In the genomic region with DNA sequence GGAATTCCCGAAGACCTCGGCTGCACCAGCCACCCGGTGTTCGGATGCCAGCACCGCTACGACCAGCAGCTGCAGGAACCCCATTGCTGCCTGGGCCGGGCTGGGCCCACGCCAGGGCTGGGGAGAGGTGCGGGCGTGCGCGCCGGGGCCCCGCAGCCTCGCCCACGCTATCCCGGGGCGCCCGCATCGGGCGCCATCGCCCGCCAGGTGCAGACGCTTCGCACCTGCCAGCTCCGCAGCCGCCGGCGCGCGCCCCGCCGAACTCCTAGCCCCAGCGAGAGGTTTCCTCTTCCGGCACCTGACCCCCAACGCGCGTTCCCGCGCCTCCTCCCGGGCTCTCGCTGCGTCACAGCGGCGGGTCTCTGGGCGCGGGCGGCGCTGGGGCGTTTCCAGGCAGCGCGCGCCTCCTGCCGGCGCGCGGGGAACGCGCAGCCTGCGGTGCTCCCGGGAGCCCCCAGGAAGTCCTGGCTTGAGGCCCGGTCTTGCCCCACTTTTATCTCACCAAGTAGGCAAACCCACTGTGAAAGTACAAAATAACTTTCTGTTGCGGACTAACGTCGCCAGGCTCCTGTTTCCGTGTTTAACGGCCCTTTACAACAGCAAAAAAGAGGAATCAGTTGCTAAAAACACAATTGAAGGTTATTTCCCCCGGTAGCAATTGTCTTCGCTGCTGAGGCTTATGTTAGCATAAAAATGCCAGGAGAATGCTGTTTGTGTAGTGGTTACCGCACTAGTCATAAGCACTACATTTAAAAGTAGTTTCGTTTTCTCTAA, we compare ENCODE assay signal across 8 cellular contexts. TPM values are rescaled to one million over a fixed set of nuclear protein-coding genes. Genes with fewer than 3 reads are reported as not detected.
DNase-seq lines count a peak whose midpoint lies in the region; ATAC-seq and TF ChIP-seq lines count a peak whose summit lies in the region.

A gene with protein sequence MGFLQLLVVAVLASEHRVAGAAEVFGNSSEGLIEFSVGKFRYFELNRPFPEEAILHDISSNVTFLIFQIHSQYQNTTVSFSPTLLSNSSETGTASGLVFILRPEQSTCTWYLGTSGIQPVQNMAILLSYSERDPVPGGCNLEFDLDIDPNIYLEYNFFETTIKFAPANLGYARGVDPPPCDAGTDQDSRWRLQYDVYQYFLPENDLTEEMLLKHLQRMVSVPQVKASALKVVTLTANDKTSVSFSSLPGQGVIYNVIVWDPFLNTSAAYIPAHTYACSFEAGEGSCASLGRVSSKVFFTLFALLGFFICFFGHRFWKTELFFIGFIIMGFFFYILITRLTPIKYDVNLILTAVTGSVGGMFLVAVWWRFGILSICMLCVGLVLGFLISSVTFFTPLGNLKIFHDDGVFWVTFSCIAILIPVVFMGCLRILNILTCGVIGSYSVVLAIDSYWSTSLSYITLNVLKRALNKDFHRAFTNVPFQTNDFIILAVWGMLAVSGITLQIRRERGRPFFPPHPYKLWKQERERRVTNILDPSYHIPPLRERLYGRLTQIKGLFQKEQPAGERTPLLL (minus strand): TSS at position 300 of the 774 bp plus-strand sequence. CDS start 216 bp downstream, at position 84.

- no peaks in the 10 kb centered on the region for H3K36me3 ChIP-seq in fibroblast of lung (ENCODE audit: control insufficient read depth, insufficient read depth, low read length)
- no peaks in the 10 kb centered on the region for H3K36me3 ChIP-seq in naive thymus-derived CD4-positive, alpha-beta T cell (ENCODE audit: control insufficient read depth in 2 of 3, insufficient read depth in 3 of 3, low read length in 3 of 3)

- H3K4me3 Mint-ChIP-seq in activated T-helper 1 cell treated with anti-CD3 and anti-CD28 coated beads, Interleukin-12 subunit alpha, Interleukin-12 subunit beta, Interleukin-2, Interleukin-4 antibody, amounts not matched to agents 30 ng/mL and 10 ng/mL and 1 ng/mL, durations not matched to agents 14 hours and 24 hours and 36 hours, result peak within 1 kb of the TSS; percentile 91
- H3K4me3 Mint-ChIP-seq in naive thymus-derived CD4-positive, alpha-beta T cell, result peak within 1 kb of the TSS; percentile 80 to 97 (median 94)
- H3K4me3 Mint-ChIP-seq in stimulated activated naive B cell treated with anti-CD40 and anti-IgM and Interleukin-4, amounts not matched to agents 10 μg/mL and 1 μg/mL and 100 μg/mL, for 72 hours, result peak within 1 kb of the TSS; percentile 93 to 95

- peak within 1 kb of the TSS; percentile 50 for H3K9ac ChIP-seq in fibroblast of lung (ENCODE audit: insufficient read depth, low read length)

- peak within 1 kb of the TSS; percentile 90 for H3K27ac Mint-ChIP-seq in activated T-helper 1 cell treated with anti-CD3 and anti-CD28 coated beads, Interleukin-12 subunit alpha, Interleukin-12 subunit beta, Interleukin-2, Interleukin-4 antibody, amounts not matched to agents 30 ng/mL and 10 ng/mL and 1 ng/mL, durations not matched to agents 14 hours and 24 hours and 36 hours
- peak within 1 kb of the TSS; percentile 88 to 97 (median 96) for H3K27ac Mint-ChIP-seq in naive thymus-derived CD4-positive, alpha-beta T cell
- H3K27ac Mint-ChIP-seq in stimulated activated naive B cell treated with anti-CD40 and anti-IgM and Interleukin-4, amounts not matched to agents 10 μg/mL and 1 μg/mL and 100 μg/mL, for 72 hours, result peak within 1 kb of the TSS; percentile 94

- DNase-seq in EL (peak; percentile 89), GOT3 (lab: John Stamatoyannopoulos, UW) (peak; percentile 68), LHCN-M2 (ENCODE audit: low read depth) (peak; percentile 82), RPMI7951 (ENCODE audit: low read depth) (peak; percentile 82), fibroblast of lung (ENCODE audit: low read depth in 2 of 2) (peak; percentile 82 to 86)
- DNase-seq in activated T-helper 1 cell treated with anti-CD3 and anti-CD28 coated beads, Interleukin-12 subunit alpha, Interleukin-12 subunit beta, Interleukin-2, Interleukin-4 antibody, amounts not matched to agents 30 ng/mL and 10 ng/mL and 1 ng/mL, durations not matched to agents 14 hours and 24 hours and 36 hours (ENCODE audit: low spot score), result peak; percentile 94
- peak; percentile 96 to 98 (median 97) for DNase-seq in naive thymus-derived CD4-positive, alpha-beta T cell
- peak; percentile 93 for DNase-seq in stimulated activated naive B cell treated with anti-CD40 and anti-IgM and Interleukin-4, amounts not matched to agents 10 μg/mL and 1 μg/mL and 100 μg/mL, for 72 hours

- H3K4me1 ChIP-seq in fibroblast of lung (ENCODE audit: control insufficient read depth, extremely low read depth, insufficient read depth, low read length), result peaks cover 2% of the 10 kb centered on the region
- peaks cover 24 to 29% of the 10 kb centered on the region in 2 donors for H3K4me1 ChIP-seq in naive thymus-derived CD4-positive, alpha-beta T cell (ENCODE audit: control insufficient read depth in 2 of 2, insufficient read depth in 2 of 2, low read length in 2 of 2)

- peak within 1 kb of the TSS; percentile 87 for H3K4me2 ChIP-seq in fibroblast of lung (ENCODE audit: extremely low read depth, insufficient read depth, low read length)

- ATAC-seq in naive thymus-derived CD4-positive, alpha-beta T cell, result peak; percentile 95
- peak; percentile 82 to 92 for ATAC-seq in stimulated activated naive B cell treated with anti-CD40 and anti-IgM and Interleukin-4, amounts not matched to agents 10 μg/mL and 1 μg/mL and 100 μg/mL, for 72 hours (replicated peaks)

- H3K36me3 Mint-ChIP-seq in activated T-helper 1 cell treated with anti-CD3 and anti-CD28 coated beads, Interleukin-12 subunit alpha, Interleukin-12 subunit beta, Interleukin-2, Interleukin-4 antibody, amounts not matched to agents 30 ng/mL and 10 ng/mL and 1 ng/mL, durations not matched to agents 14 hours and 24 hours and 36 hours (ENCODE audit: low read depth), result peaks cover 13% of the 10 kb centered on the region
- peaks cover 0 to 16% (median 10%) of the 10 kb centered on the region in 5 donors for H3K36me3 Mint-ChIP-seq in naive thymus-derived CD4-positive, alpha-beta T cell
- H3K36me3 Mint-ChIP-seq in stimulated activated naive B cell treated with anti-CD40 and anti-IgM and Interleukin-4, amounts not matched to agents 10 μg/mL and 1 μg/mL and 100 μg/mL, for 72 hours, result peaks cover 0 to 11% of the 10 kb centered on the region in 2 donors

- peak within 1 kb of the TSS; percentile 59 for H3K27ac ChIP-seq in fibroblast of lung (ENCODE audit: insufficient read depth, low read length)
- peak within 1 kb of the TSS; percentile 84 for H3K27ac ChIP-seq in naive thymus-derived CD4-positive, alpha-beta T cell (ENCODE audit: low read depth, low read length)

- H4K20me1 ChIP-seq in fibroblast of lung (ENCODE audit: control insufficient read depth, extremely low read depth, insufficient read depth, low read length), result no peaks in the 10 kb centered on the region

- H3K27me3 ChIP-seq in fibroblast of lung (ENCODE audit: control insufficient read depth, insufficient read depth, low read length), result no peaks in the 10 kb centered on the region
- H3K27me3 ChIP-seq in naive thymus-derived CD4-positive, alpha-beta T cell (ENCODE audit: control insufficient read depth in 2 of 2, insufficient read depth in 2 of 2, low read length in 2 of 2), result no peaks in the 10 kb centered on the region

- H3K9me3 Mint-ChIP-seq in activated T-helper 1 cell treated with anti-CD3 and anti-CD28 coated beads, Interleukin-12 subunit alpha, Interleukin-12 subunit beta, Interleukin-2, Interleukin-4 antibody, amounts not matched to agents 30 ng/mL and 10 ng/mL and 1 ng/mL, durations not matched to agents 14 hours and 24 hours and 36 hours, result no peaks in the 10 kb centered on the region
- H3K9me3 Mint-ChIP-seq in naive thymus-derived CD4-positive, alpha-beta T cell, result no peaks in the 10 kb centered on the region
- no peaks in the 10 kb centered on the region for H3K9me3 Mint-ChIP-seq in stimulated activated naive B cell treated with anti-CD40 and anti-IgM and Interleukin-4, amounts not matched to agents 10 μg/mL and 1 μg/mL and 100 μg/mL, for 72 hours

- H3K27me3 Mint-ChIP-seq in activated T-helper 1 cell treated with anti-CD3 and anti-CD28 coated beads, Interleukin-12 subunit alpha, Interleukin-12 subunit beta, Interleukin-2, Interleukin-4 antibody, amounts not matched to agents 30 ng/mL and 10 ng/mL and 1 ng/mL, durations not matched to agents 14 hours and 24 hours and 36 hours (ENCODE audit: insufficient read depth), result peaks cover 2% of the 10 kb centered on the region
- H3K27me3 Mint-ChIP-seq in naive thymus-derived CD4-positive, alpha-beta T cell, result no peaks in the 10 kb centered on the region
- no peaks in the 10 kb centered on the region for H3K27me3 Mint-ChIP-seq in stimulated activated naive B cell treated with anti-CD40 and anti-IgM and Interleukin-4, amounts not matched to agents 10 μg/mL and 1 μg/mL and 100 μg/mL, for 72 hours

- peak within 1 kb of the TSS; percentile 82 to 96 (median 90) for H3K4me3 ChIP-seq in fibroblast of lung (replicated peaks in 1 of 4; ENCODE audit: control extremely low read depth in 1 of 4, insufficient read depth in 1 of 4, low read depth in 3 of 4, low read length in 4 of 4)
- H3K4me3 ChIP-seq in naive thymus-derived CD4-positive, alpha-beta T cell (ENCODE audit: low read length), result peak within 1 kb of the TSS; percentile 92

- no peaks in the 10 kb centered on the region for H3K9me3 ChIP-seq in fibroblast of lung (ENCODE audit: control insufficient read depth, insufficient read depth, low read depth, low read length)
- no peaks in the 10 kb centered on the region for H3K9me3 ChIP-seq in naive thymus-derived CD4-positive, alpha-beta T cell (ENCODE audit: control insufficient read depth in 2 of 3, low read length in 3 of 3)

- CTCF ChIA-PET in naive thymus-derived CD4-positive, alpha-beta T cell (lab: Charles Lee), result interaction anchor here (0.6 to 3.0 kb wide), 11 partner anchors 10 to 521 kb away, joined by 3 to 22 read pairs (median 4); partner anchors contain the start of gene ITPR2

- POLR2A ChIA-PET in naive thymus-derived CD4-positive, alpha-beta T cell (lab: Charles Lee), result interaction anchor here (0.6 to 4.7 kb wide), 13 partner anchors 9 to 1766 kb away, joined by 3 to 34 read pairs (median 3); partner anchors contain the start of genes ITPR2, MED21 and STK38L

- peaks cover 2% of the 10 kb centered on the region for H3K79me2 ChIP-seq in fibroblast of lung (ENCODE audit: control insufficient read depth, insufficient read depth, low read length)

- peak; percentile 65 to 94 for TF ChIP-seq CTCF in fibroblast of lung (conservative IDR thresholded peaks at IDR 0.05 in 1 of 2, IDR thresholded peaks at IDR 0.05 in 1 of 2; ENCODE audit: low read depth in 1 of 2, low read length in 2 of 2)

- peaks cover 61% of the 10 kb centered on the region for H3K4me1 Mint-ChIP-seq in activated T-helper 1 cell treated with anti-CD3 and anti-CD28 coated beads, Interleukin-12 subunit alpha, Interleukin-12 subunit beta, Interleukin-2, Interleukin-4 antibody, amounts not matched to agents 30 ng/mL and 10 ng/mL and 1 ng/mL, durations not matched to agents 14 hours and 24 hours and 36 hours (ENCODE audit: low read depth)
- peaks cover 22 to 60% (median 51%) of the 10 kb centered on the region in 7 donors for H3K4me1 Mint-ChIP-seq in naive thymus-derived CD4-positive, alpha-beta T cell
- peaks cover 21 to 39% of the 10 kb centered on the region in 2 donors for H3K4me1 Mint-ChIP-seq in stimulated activated naive B cell treated with anti-CD40 and anti-IgM and Interleukin-4, amounts not matched to agents 10 μg/mL and 1 μg/mL and 100 μg/mL, for 72 hours

- intact Hi-C loops in activated T-helper 1 cell treated with anti-CD3 and anti-CD28 coated beads, Interleukin-12 subunit alpha, Interleukin-12 subunit beta, Interleukin-2, Interleukin-4 antibody, amounts not matched to agents 30 ng/mL and 10 ng/mL and 1 ng/mL, durations not matched to agents 14 hours and 24 hours and 36 hours (cut with micrococcal nuclease), result loop anchor here (1.0 to 10.0 kb wide), 13 partner anchors 8 to 1961 kb away; partner anchors contain the start of genes FGFR1OP2, ITPR2, MED21 and PPFIBP1
- intact Hi-C loops in naive thymus-derived CD4-positive, alpha-beta T cell (cut with micrococcal nuclease), result loop anchor here (1.0 to 10.0 kb wide), 16 partner anchors 8 to 1962 kb away; partner anchors contain the start of genes FGFR1OP2 (in 2 of the 2), ITPR2 (in 2 of the 2), MED21 (in 2 of the 2) and MRPS35 (in 2 of the 2)

- peak within 1 kb of the TSS; percentile 92 for H2AFZ ChIP-seq in fibroblast of lung (ENCODE audit: low read length)

RNA-seq across cellular contexts. Expression of the gene that starts here (rescaled TPM):
- 60.0 and 63.7 TPM in 2 replicates for total RNA-seq in LHCN-M2 (2014; rRNA removed)
- 31.7 TPM for polyA plus RNA-seq in LHCN-M2 (2012)
- total RNA-seq in RPMI7951 (2014; rRNA removed; shearing (Covaris generic)), result 49.5 and 63.4 TPM in 2 replicates
- 43.5 and 47.0 TPM in 2 replicates for total RNA-seq in activated T-helper 1 cell treated with anti-CD3 and anti-CD28 coated beads, Interleukin-12 subunit alpha, Interleukin-12 subunit beta, Interleukin-2, Interleukin-4 antibody, amounts not matched to agents 30 ng/mL and 10 ng/mL and 1 ng/mL, durations not matched to agents 14 hours and 24 hours and 36 hours
- total RNA-seq in fibroblast of lung, result 92.2 and 156 TPM in 2 replicates
- polyA plus RNA-seq in fibroblast of lung, result 72.2 and 85.3 TPM in 2 replicates
- 46.1 and 46.4 TPM in 2 replicates for polyA plus RNA-seq in fibroblast of lung (2012)
- 72.0 and 134 TPM in 2 replicates for polyA minus RNA-seq in fibroblast of lung (ENCODE audit: low replicate concordance)
- 10 to 100 TPM; 24.4 to 57.3 (median 28.5) TPM for total RNA-seq in naive thymus-derived CD4-positive, alpha-beta T cell
- polyA plus RNA-seq in naive thymus-derived CD4-positive, alpha-beta T cell, result 10 to 100 TPM; 56.3 to 61.7 TPM

Comparison
In these comparisons a context has a peak if more than half of its experiments do, and no peak if none do; other contexts are left out.
1. Peak in every context shown above with its lines: DNase-seq, ATAC-seq, H3K4me3 ChIP-seq and H3K27ac ChIP-seq.